In genomic region chr17:61418433-61418832, GRCh38 we compare ENCODE assay signal across 2 cellular contexts.
A peak's percentile ranks its signal among the peaks of the same experiment; 100 is the strongest.
TF ChIP-seq lines count a peak whose summit lies in the region.

No MANE protein-coding gene starts in this region.

TF ChIP-seq in A549, 52 proteins besides CTCF, POLR2A, EP300 and RAD21:
- TF ChIP-seq MYC (IDR thresholded peaks at IDR 0.05; ENCODE audit: borderline replicate concordance, low read length): no peak
- no peak for TF ChIP-seq FOSB (CRISPR knock-in tag; IDR thresholded peaks at IDR 0.05)
- TF ChIP-seq HOXB5 (CRISPR knock-in tag; IDR thresholded peaks at IDR 0.05): no peak
- TF ChIP-seq MAX (IDR thresholded peaks at IDR 0.05): 0 out of 2 replicates have a peak, but pooled peaks have one; percentile 10
- no peak for TF ChIP-seq HOXB13 (CRISPR knock-in tag; IDR thresholded peaks at IDR 0.05; ENCODE audit: low read depth)
- peak; percentile 13 to 68; a peak in 3 of 4 replicates for TF ChIP-seq CEBPB (IDR thresholded peaks at IDR 0.05)
- no peak for TF ChIP-seq HMGXB4 (CRISPR knock-in tag; IDR thresholded peaks at IDR 0.05; ENCODE audit: borderline replicate concordance)
- TF ChIP-seq PBX3 (IDR thresholded peaks at IDR 0.05): no peak

TF ChIP-seq in IMR-90, 13 proteins besides CTCF, POLR2A, EP300 and RAD21:
- no peak for TF ChIP-seq RCOR1 (IDR thresholded peaks at IDR 0.05; ENCODE audit: insufficient replicate concordance, low read length)
- peak; percentile 65 for TF ChIP-seq CEBPB (IDR thresholded peaks at IDR 0.05; ENCODE audit: low read depth, low read length)
